23 cellular contexts compared by ENCODE assay signal in genomic region chr10:96367470-96367869, GRCh38. TPM values are rescaled to one million over a fixed set of nuclear protein-coding genes. Genes with fewer than 3 reads are reported as not detected.
DNase-seq lines count a peak whose midpoint lies in the region; ATAC-seq and TF ChIP-seq lines count a peak whose summit lies in the region.
"Had no signal": no experiment of that assay in that cellular context is flagged by ENCODE, and none has a peak within 500 bp of the region (broad histone marks: within the 10 kb centered on the region; RNA-seq: fewer than 3 reads in every experiment).

No MANE protein-coding gene starts in this region.

- no peaks in the 10 kb centered on the region for H3K9me2 ChIP-seq in PC-9 (ENCODE audit: insufficient read depth)

- CTCF ChIA-PET in PC-9 (lab: Charles Lee): no interaction called here

- H3F3A ChIP-seq in PC-9 (ENCODE audit: insufficient read depth, low read depth): no peaks in the 10 kb centered on the region

- 43 to 53% (median 45%) methylated on average over 4 of the region's 4 CpGs for WGBS in heart left ventricle, 4 donors

- no peaks in the 10 kb centered on the region for H3K36me3 ChIP-seq in heart left ventricle
- H3K36me3 ChIP-seq in PC-9 (ENCODE audit: low read depth): no peaks in the 10 kb centered on the region

- H3K4me3 ChIP-seq in heart left ventricle (no peak overlapping the region), PC-9 (no peak overlapping the region)
- H3K4me3 ChIP-seq: A549 had no signal

- ATAC-seq in Right ventricle myocardium inferior (peak; percentile 77), heart left ventricle (peak; percentile 60 to 72 (median 68)), left ventricle myocardium superior (peak; percentile 83), HG03139 (IDR thresholded peaks at IDR 0.05; ENCODE audit: unreplicated experiment) (no peak), SK-N-SH treated with all-trans-retinoic acid at 6 μM for 48 hours (no peak)
- ATAC-seq: A549 had no signal

- no TSS peak for BruUV-seq in PC-9 (replicated peaks; lab: Mats Ljungman, UMichigan)

- H3K27me3 ChIP-seq in heart left ventricle: no peaks in the 10 kb centered on the region
- no peaks in the 10 kb centered on the region for H3K27me3 ChIP-seq in PC-9 (ENCODE audit: insufficient read depth, low read depth)

- intact Hi-C loops in Right ventricle myocardium inferior (cut with DNase I): no loop called here
- intact Hi-C loops in cardiac septum (cut with DNase I): no loop called here
- intact Hi-C loops in heart left ventricle (cut with DNase I): no loop called here
- intact Hi-C loops in left ventricle myocardium superior (cut with micrococcal nuclease): no loop called here
- intact Hi-C loops in PC-9 (cut with micrococcal nuclease; ENCODE audit: unreplicated experiment): no loop called here

- no peak overlapping the region for H2AFZ ChIP-seq in PC-9

- no peak overlapping the region for H3K4me2 ChIP-seq in PC-9
- H3K4me2 ChIP-seq: A549 had no signal

- no peak for TF ChIP-seq POLR2A in heart left ventricle (IDR thresholded peaks at IDR 0.05)

- no peaks in the 10 kb centered on the region for H3K9me3 ChIP-seq in heart left ventricle
- H3K9me3 ChIP-seq in PC-9 (ENCODE audit: insufficient read depth, low read depth): no peaks in the 10 kb centered on the region
- H3K9me3 ChIP-seq: A549, Caco-2 had no signal

- no peaks in the 10 kb centered on the region for H3K79me2 ChIP-seq in PC-9 (ENCODE audit: low read depth)

- H3K4me1 ChIP-seq in heart left ventricle (peaks cover 0 to 14% (median 0%) of the 10 kb centered on the region in 12 donors), PC-9 (replicated peaks; ENCODE audit: insufficient read depth) (peaks cover 17% of the 10 kb centered on the region; the same call in 1 of the 2 replicates)

- POLR2A ChIA-PET in PC-9 (lab: Charles Lee; ENCODE audit: unreplicated experiment): no interaction called here

- H4K20me1 ChIP-seq in PC-9 (ENCODE audit: insufficient read depth): no peaks in the 10 kb centered on the region

- TF ChIP-seq CTCF in heart left ventricle (IDR thresholded peaks at IDR 0.05) (no peak), PC-9 (conservative IDR thresholded peaks at IDR 0.05) (no peak)

- DNase-seq in Right ventricle myocardium inferior (ENCODE audit: missing footprints) (no peak), cardiac septum (ENCODE audit: low spot score) (no peak), heart left ventricle (no peak), left ventricle myocardium superior (no peak), mesenteric fat pad (ENCODE audit: low spot score) (peak; percentile 43), PC-9 (no peak)
- DNase-seq: AML-193; Caco-2; CD4-positive, alpha-beta T cell; DMS153; DMS79; GF-D8; H9 had no signal

- H3K27ac ChIP-seq in heart left ventricle: peak overlapping the region in 5 of 12 donors; percentile 1 to 49 (median 16)
- H3K27ac ChIP-seq in PC-9: no peak overlapping the region
- H3K27ac ChIP-seq: 22Rv1, A549, C4-2B, HL-60 had no signal

TF ChIP-seq in SK-N-SH treated with all-trans-retinoic acid at 6 μM for 48 hours, 23 proteins besides CTCF, POLR2A, EP300 and RAD21:
- TF ChIP-seq, protein P1, sequence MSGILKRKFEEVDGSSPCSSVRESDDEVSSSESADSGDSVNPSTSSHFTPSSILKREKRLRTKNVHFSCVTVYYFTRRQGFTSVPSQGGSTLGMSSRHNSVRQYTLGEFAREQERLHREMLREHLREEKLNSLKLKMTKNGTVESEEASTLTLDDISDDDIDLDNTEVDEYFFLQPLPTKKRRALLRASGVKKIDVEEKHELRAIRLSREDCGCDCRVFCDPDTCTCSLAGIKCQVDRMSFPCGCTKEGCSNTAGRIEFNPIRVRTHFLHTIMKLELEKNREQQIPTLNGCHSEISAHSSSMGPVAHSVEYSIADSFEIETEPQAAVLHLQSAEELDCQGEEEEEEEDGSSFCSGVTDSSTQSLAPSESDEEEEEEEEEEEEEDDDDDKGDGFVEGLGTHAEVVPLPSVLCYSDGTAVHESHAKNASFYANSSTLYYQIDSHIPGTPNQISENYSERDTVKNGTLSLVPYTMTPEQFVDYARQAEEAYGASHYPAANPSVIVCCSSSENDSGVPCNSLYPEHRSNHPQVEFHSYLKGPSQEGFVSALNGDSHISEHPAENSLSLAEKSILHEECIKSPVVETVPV (CRISPR knock-in tag; IDR thresholded peaks at IDR 0.05): no peak

RNA-seq across cellular contexts. Expression of gene OPALIN, which starts 8.7 kb away (rescaled TPM):
- total RNA-seq in Right ventricle myocardium inferior (not detected), cardiac septum (not detected), heart left ventricle (under 1 TPM in 1 of 9 donors, not detected in 8; 0.16 TPM), left ventricle myocardium superior (not detected), mesenteric fat pad (not detected), PC-9 (2021) (not detected in 2 replicates)
- polyA plus RNA-seq in heart left ventricle: not detected
- total RNA-seq: Caco-2; CD4-positive, alpha-beta T cell; Daoy; H1; H9; HT1080 had no signal
- polyA plus RNA-seq: A549, BJ had no signal

Comparison
In these comparisons a context has a peak if more than half of its experiments do, and no peak if none do; other contexts are left out.
1. ATAC-seq: peak in Right ventricle myocardium inferior (single experiment), heart left ventricle (4 of 4) and left ventricle myocardium superior (single experiment); none in HG03139 (single experiment) and SK-N-SH treated with all-trans-retinoic acid at 6 μM for 48 hours (single experiment).